1 cellular context compared by ENCODE assay signal in genomic region chr17:74477411-74477810, GRCh38.
TF ChIP-seq lines count a peak whose summit lies in the region.

No MANE protein-coding gene starts in this region.

TF ChIP-seq in SK-N-SH, 30 proteins besides CTCF, POLR2A, EP300 and RAD21 (continued from another document):
- TF ChIP-seq TCF12 (IDR thresholded peaks at IDR 0.05) = no peak
